In genomic region chr7:121831320-121831719, GRCh38 we compare ENCODE assay signal across 1 cellular context.
TF ChIP-seq lines count a peak whose summit lies in the region.

No MANE protein-coding gene starts in this region.

TF ChIP-seq in GM23338, 12 proteins besides CTCF, POLR2A, EP300 and RAD21 (continued from another document):
- TF ChIP-seq, protein P1, sequence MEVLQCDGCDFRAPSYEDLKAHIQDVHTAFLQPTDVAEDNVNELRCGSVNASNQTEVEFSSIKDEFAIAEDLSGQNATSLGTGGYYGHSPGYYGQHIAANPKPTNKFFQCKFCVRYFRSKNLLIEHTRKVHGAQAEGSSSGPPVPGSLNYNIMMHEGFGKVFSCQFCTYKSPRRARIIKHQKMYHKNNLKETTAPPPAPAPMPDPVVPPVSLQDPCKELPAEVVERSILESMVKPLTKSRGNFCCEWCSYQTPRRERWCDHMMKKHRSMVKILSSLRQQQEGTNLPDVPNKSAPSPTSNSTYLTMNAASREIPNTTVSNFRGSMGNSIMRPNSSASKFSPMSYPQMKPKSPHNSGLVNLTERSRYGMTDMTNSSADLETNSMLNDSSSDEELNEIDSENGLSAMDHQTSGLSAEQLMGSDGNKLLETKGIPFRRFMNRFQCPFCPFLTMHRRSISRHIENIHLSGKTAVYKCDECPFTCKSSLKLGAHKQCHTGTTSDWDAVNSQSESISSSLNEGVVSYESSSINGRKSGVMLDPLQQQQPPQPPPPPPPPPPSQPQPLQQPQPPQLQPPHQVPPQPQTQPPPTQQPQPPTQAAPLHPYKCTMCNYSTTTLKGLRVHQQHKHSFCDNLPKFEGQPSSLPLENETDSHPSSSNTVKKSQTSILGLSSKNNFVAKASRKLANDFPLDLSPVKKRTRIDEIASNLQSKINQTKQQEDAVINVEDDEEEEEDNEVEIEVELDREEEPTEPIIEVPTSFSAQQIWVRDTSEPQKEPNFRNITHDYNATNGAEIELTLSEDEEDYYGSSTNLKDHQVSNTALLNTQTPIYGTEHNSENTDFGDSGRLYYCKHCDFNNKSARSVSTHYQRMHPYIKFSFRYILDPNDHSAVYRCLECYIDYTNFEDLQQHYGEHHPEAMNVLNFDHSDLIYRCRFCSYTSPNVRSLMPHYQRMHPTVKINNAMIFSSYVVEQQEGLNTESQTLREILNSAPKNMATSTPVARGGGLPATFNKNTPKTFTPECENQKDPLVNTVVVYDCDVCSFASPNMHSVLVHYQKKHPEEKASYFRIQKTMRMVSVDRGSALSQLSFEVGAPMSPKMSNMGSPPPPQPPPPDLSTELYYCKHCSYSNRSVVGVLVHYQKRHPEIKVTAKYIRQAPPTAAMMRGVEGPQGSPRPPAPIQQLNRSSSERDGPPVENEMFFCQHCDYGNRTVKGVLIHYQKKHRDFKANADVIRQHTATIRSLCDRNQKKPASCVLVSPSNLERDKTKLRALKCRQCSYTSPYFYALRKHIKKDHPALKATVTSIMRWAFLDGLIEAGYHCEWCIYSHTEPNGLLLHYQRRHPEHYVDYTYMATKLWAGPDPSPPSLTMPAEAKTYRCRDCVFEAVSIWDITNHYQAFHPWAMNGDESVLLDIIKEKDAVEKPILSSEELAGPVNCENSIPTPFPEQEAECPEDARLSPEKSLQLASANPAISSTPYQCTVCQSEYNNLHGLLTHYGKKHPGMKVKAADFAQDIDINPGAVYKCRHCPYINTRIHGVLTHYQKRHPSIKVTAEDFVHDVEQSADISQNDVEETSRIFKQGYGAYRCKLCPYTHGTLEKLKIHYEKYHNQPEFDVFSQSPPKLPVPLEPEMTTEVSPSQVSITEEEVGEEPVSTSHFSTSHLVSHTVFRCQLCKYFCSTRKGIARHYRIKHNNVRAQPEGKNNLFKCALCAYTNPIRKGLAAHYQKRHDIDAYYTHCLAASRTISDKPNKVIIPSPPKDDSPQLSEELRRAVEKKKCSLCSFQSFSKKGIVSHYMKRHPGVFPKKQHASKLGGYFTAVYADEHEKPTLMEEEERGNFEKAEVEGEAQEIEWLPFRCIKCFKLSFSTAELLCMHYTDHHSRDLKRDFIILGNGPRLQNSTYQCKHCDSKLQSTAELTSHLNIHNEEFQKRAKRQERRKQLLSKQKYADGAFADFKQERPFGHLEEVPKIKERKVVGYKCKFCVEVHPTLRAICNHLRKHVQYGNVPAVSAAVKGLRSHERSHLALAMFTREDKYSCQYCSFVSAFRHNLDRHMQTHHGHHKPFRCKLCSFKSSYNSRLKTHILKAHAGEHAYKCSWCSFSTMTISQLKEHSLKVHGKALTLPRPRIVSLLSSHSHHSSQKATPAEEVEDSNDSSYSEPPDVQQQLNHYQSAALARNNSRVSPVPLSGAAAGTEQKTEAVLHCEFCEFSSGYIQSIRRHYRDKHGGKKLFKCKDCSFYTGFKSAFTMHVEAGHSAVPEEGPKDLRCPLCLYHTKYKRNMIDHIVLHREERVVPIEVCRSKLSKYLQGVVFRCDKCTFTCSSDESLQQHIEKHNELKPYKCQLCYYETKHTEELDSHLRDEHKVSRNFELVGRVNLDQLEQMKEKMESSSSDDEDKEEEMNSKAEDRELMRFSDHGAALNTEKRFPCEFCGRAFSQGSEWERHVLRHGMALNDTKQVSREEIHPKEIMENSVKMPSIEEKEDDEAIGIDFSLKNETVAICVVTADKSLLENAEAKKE (CRISPR knock-in tag; IDR thresholded peaks at IDR 0.05) = no peak
- no peak for TF ChIP-seq NANOG (IDR thresholded peaks at IDR 0.05; ENCODE audit: borderline replicate concordance)
- TF ChIP-seq ZNF114 (CRISPR knock-in tag; IDR thresholded peaks at IDR 0.05) = no peak
- no peak for TF ChIP-seq STAT1 (IDR thresholded peaks at IDR 0.05; ENCODE audit: unreplicated experiment)
- TF ChIP-seq, protein P2, sequence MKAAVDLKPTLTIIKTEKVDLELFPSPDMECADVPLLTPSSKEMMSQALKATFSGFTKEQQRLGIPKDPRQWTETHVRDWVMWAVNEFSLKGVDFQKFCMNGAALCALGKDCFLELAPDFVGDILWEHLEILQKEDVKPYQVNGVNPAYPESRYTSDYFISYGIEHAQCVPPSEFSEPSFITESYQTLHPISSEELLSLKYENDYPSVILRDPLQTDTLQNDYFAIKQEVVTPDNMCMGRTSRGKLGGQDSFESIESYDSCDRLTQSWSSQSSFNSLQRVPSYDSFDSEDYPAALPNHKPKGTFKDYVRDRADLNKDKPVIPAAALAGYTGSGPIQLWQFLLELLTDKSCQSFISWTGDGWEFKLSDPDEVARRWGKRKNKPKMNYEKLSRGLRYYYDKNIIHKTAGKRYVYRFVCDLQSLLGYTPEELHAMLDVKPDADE (IDR thresholded peaks at IDR 0.05) = no peak
- no peak for TF ChIP-seq EZH2 (IDR thresholded peaks at IDR 0.05; ENCODE audit: low read depth, unreplicated experiment)
- no peak for TF ChIP-seq EZH2phosphoT487 (IDR thresholded peaks at IDR 0.05; ENCODE audit: unreplicated experiment)
